In the genomic region with DNA sequence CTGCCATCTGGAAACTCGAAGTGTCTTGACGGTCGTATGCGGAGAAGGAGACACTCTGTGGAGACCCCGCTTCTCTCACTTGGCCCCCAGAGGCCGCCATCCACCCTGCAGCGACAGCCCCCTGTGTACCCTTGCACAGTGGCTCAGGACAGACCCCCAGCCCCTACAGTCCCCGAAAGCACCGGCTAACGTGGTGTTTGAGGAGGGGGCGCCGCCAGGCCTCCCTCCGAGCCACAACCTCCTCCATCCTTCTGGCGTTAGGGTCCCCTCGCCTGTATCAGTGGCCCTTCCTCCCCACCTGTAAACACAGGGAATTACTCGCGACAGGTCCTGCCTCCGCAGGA, we compare ENCODE assay signal across 16 cellular contexts.
A peak's percentile ranks its signal among the peaks of the same experiment; 100 is the strongest.
DNase-seq lines count a peak whose midpoint lies in the region; ATAC-seq and TF ChIP-seq lines count a peak whose summit lies in the region.
"Had no signal": no experiment of that assay in that cellular context is flagged by ENCODE, and none has a peak within 500 bp of the region (broad histone marks: within the 10 kb centered on the region; RNA-seq: fewer than 3 reads in every experiment).

No MANE protein-coding gene starts in this region.

- DNase-seq in DMS79 treated with DMSO at 0.1 percent for 48 hours (lab: John Stamatoyannopoulos, UW): no peak
- DNase-seq in GDM1 (lab: John Stamatoyannopoulos, UW): no peak
- DNase-seq in iPS-NIHi11 (ENCODE audit: low spot score): no peak
- DNase-seq: Caco-2; CD4-positive, alpha-beta T cell; NCI-H1417; NCI-H187 treated with DMSO at 0.1 percent for 48 hours; NCI-H226; NCI-H524 treated with DMSO at 0.1 percent for 48 hours had no signal

- H3K4me1 ChIP-seq in BLaER1 (peaks cover 41% of the 10 kb centered on the region), HEK293 (ENCODE audit: control insufficient read depth, insufficient read depth, low read length) (no peaks in the 10 kb centered on the region)
- H3K4me1 ChIP-seq: Caco-2 had no signal

- peaks cover 5% of the 10 kb centered on the region; the same call in 1 of the 2 replicates for H3K36me3 ChIP-seq in BLaER1
- no peaks in the 10 kb centered on the region for H3K36me3 ChIP-seq in HEK293 (ENCODE audit: control insufficient read depth in 2 of 2, insufficient read depth in 1 of 2, low read length in 2 of 2)
- H3K36me3 ChIP-seq in neural cell (ENCODE audit: insufficient read depth, low read length): no peaks in the 10 kb centered on the region

- H3K4me3 ChIP-seq in BLaER1 (no peak overlapping the region; the same call in 1 of the 2 replicates), HEK293 (ENCODE audit: low read depth, low read length) (no peak overlapping the region), neural cell (ENCODE audit: low read length) (no peak overlapping the region)
- H3K4me3 ChIP-seq: GM12878 had no signal

- H2AFZ ChIP-seq in neural cell (ENCODE audit: low read depth, low read length): no peak overlapping the region

- H3K27me3 Mint-ChIP-seq in stimulated activated memory B cell treated with anti-CD40 and anti-IgM and Interleukin-4, amounts not matched to agents 10 μg/mL and 1 μg/mL and 100 μg/mL, for 72 hours: no peaks in the 10 kb centered on the region
- H3K27me3 Mint-ChIP-seq: B cell; CD4-positive, alpha-beta T cell had no signal

- H3K9ac ChIP-seq in BLaER1 (peak overlapping the region; percentile 61; the same call in 1 of the 2 replicates), neural cell (ENCODE audit: low read length) (peak overlapping the region; percentile 26)

- H3F3A ChIP-seq in neural cell (ENCODE audit: insufficient read depth, low read length, poor library complexity, severe bottlenecking): no peaks in the 10 kb centered on the region

- CTCF ChIA-PET in HEK293 (lab: Yijun Ruan, JAX): interaction anchor here (0.6 kb wide), 1 partner anchor 185 kb away, joined by 3 read pairs; no protein-coding TSS in a partner anchor

- no peaks in the 10 kb centered on the region for H3K9me3 Mint-ChIP-seq in stimulated activated memory B cell treated with anti-CD40 and anti-IgM and Interleukin-4, amounts not matched to agents 10 μg/mL and 1 μg/mL and 100 μg/mL, for 72 hours
- H3K9me3 Mint-ChIP-seq: CD4-positive, alpha-beta T cell had no signal

- TF ChIP-seq EP300 in neural cell (conservative IDR thresholded peaks at IDR 0.05; ENCODE audit: poor library complexity, severe bottlenecking): no peak

- H3K4me1 Mint-ChIP-seq in stimulated activated memory B cell treated with anti-CD40 and anti-IgM and Interleukin-4, amounts not matched to agents 10 μg/mL and 1 μg/mL and 100 μg/mL, for 72 hours: no peaks in the 10 kb centered on the region
- H3K4me1 Mint-ChIP-seq: B cell had no signal

- TF ChIP-seq CTCF in HEK293 (tag by site-specific recombination; IDR thresholded peaks at IDR 0.05): no peak
- TF ChIP-seq CTCF in neural cell (IDR thresholded peaks at IDR 0.05; ENCODE audit: poor library complexity, severe bottlenecking): peak; percentile 12

- ATAC-seq in stimulated activated memory B cell treated with anti-CD40 and anti-IgM and Interleukin-4, amounts not matched to agents 10 μg/mL and 1 μg/mL and 100 μg/mL, for 72 hours: no peak
- ATAC-seq: GM12878 had no signal

- no peaks in the 10 kb centered on the region for H3K79me2 ChIP-seq in neural cell (replicated peaks; ENCODE audit: insufficient read depth, low read length)

- H3K9me2 ChIP-seq in neural cell (ENCODE audit: insufficient read depth, low read length): no peaks in the 10 kb centered on the region

- H3K27ac ChIP-seq in BLaER1 (peak overlapping the region; percentile 75), HEK293 (ENCODE audit: extremely low read depth, low read depth, low read length) (no peak overlapping the region), cingulate gyrus (ENCODE audit: low read depth, low read length) (peak overlapping the region; percentile 93), neural cell (ENCODE audit: low read length) (peak overlapping the region; percentile 56)

- TF ChIP-seq RAD21 in neural cell (conservative IDR thresholded peaks at IDR 0.05): no peak

- H3K9me3 ChIP-seq in BLaER1 (no peaks in the 10 kb centered on the region), HEK293 (ENCODE audit: control insufficient read depth, insufficient read depth, low read depth, low read length) (no peaks in the 10 kb centered on the region), neural cell (ENCODE audit: low read length) (no peaks in the 10 kb centered on the region)
- H3K9me3 ChIP-seq: Caco-2 had no signal

- H3K4me3 Mint-ChIP-seq in stimulated activated memory B cell treated with anti-CD40 and anti-IgM and Interleukin-4, amounts not matched to agents 10 μg/mL and 1 μg/mL and 100 μg/mL, for 72 hours: no peak overlapping the region
- H3K4me3 Mint-ChIP-seq: B cell; CD4-positive, alpha-beta T cell had no signal

- no peaks in the 10 kb centered on the region for H3K27me3 ChIP-seq in BLaER1
- no peaks in the 10 kb centered on the region for H3K27me3 ChIP-seq in neural cell (ENCODE audit: insufficient read depth, low read depth, low read length)

- H4K20me1 ChIP-seq in BLaER1 (peaks cover 15% of the 10 kb centered on the region), neural cell (ENCODE audit: insufficient read depth) (no peaks in the 10 kb centered on the region)

- peaks cover 20% of the 10 kb centered on the region for H3K36me3 Mint-ChIP-seq in stimulated activated memory B cell treated with anti-CD40 and anti-IgM and Interleukin-4, amounts not matched to agents 10 μg/mL and 1 μg/mL and 100 μg/mL, for 72 hours

- H3K4me2 ChIP-seq in BLaER1 (peak overlapping the region; percentile 96), neural cell (ENCODE audit: low read length) (no peak overlapping the region)

- POLR2A ChIA-PET in HEK293 (lab: Yijun Ruan, JAX): no interaction called here

- no peak overlapping the region for H3K27ac Mint-ChIP-seq in stimulated activated memory B cell treated with anti-CD40 and anti-IgM and Interleukin-4, amounts not matched to agents 10 μg/mL and 1 μg/mL and 100 μg/mL, for 72 hours
- H3K27ac Mint-ChIP-seq: B cell; CD4-positive, alpha-beta T cell had no signal

TF ChIP-seq in HEK293, 187 proteins besides CTCF, POLR2A, EP300 and RAD21:
- TF ChIP-seq SCRT2 (tag by site-specific recombination; IDR thresholded peaks at IDR 0.05) (peak; percentile 34; the same call in 1 of the 2 replicates), ZNF660 (tag by site-specific recombination; IDR thresholded peaks at IDR 0.05) (no peak), SCRT1 (tag by site-specific recombination; IDR thresholded peaks at IDR 0.05; ENCODE audit: borderline replicate concordance) (0 out of 2 replicates have a peak, but pooled peaks have one; percentile 33)

TF ChIP-seq in neural cell, 6 proteins besides CTCF, POLR2A, EP300 and RAD21:
- TF ChIP-seq, protein P1, sequence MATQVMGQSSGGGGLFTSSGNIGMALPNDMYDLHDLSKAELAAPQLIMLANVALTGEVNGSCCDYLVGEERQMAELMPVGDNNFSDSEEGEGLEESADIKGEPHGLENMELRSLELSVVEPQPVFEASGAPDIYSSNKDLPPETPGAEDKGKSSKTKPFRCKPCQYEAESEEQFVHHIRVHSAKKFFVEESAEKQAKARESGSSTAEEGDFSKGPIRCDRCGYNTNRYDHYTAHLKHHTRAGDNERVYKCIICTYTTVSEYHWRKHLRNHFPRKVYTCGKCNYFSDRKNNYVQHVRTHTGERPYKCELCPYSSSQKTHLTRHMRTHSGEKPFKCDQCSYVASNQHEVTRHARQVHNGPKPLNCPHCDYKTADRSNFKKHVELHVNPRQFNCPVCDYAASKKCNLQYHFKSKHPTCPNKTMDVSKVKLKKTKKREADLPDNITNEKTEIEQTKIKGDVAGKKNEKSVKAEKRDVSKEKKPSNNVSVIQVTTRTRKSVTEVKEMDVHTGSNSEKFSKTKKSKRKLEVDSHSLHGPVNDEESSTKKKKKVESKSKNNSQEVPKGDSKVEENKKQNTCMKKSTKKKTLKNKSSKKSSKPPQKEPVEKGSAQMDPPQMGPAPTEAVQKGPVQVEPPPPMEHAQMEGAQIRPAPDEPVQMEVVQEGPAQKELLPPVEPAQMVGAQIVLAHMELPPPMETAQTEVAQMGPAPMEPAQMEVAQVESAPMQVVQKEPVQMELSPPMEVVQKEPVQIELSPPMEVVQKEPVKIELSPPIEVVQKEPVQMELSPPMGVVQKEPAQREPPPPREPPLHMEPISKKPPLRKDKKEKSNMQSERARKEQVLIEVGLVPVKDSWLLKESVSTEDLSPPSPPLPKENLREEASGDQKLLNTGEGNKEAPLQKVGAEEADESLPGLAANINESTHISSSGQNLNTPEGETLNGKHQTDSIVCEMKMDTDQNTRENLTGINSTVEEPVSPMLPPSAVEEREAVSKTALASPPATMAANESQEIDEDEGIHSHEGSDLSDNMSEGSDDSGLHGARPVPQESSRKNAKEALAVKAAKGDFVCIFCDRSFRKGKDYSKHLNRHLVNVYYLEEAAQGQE (IDR thresholded peaks at IDR 0.05; ENCODE audit: borderline replicate concordance): no peak
- no peak for TF ChIP-seq MXI1 (conservative IDR thresholded peaks at IDR 0.05; ENCODE audit: poor library complexity, severe bottlenecking)
- TF ChIP-seq SMC3 (conservative IDR thresholded peaks at IDR 0.05; ENCODE audit: poor library complexity): no peak
- TF ChIP-seq POLR2AphosphoS5 (IDR thresholded peaks at IDR 0.05): no peak
- TF ChIP-seq EZH2 (IDR thresholded peaks at IDR 0.05; ENCODE audit: borderline replicate concordance, insufficient read depth, low read length, poor library complexity, severe bottlenecking): no peak
- no peak for TF ChIP-seq TAF1 (IDR thresholded peaks at IDR 0.05; ENCODE audit: low read depth)
